In genomic region chr11:82899191-82899820, GRCh38 we compare ENCODE assay signal across 8 cellular contexts. TPM values are rescaled to one million over a fixed set of nuclear protein-coding genes. Genes with fewer than 3 reads are reported as not detected.
DNase-seq lines count a peak whose midpoint lies in the region; TF ChIP-seq lines count a peak whose summit lies in the region.

No MANE protein-coding gene starts in this region.

- peaks cover 0 to 1% (median 0%) of the 10 kb centered on the region in 7 donors for H3K9me3 Mint-ChIP-seq in CD14-positive monocyte
- H3K9me3 Mint-ChIP-seq in activated T-helper 2 cell treated with anti-CD3 and anti-CD28 coated beads, Interferon-gamma antibody, Interleukin-2, Interleukin-4, amounts not matched to agents 10 μg/mL and 5 μg/mL and 100 μg/mL, durations not matched to agents 14 hours and 24 hours and 36 hours: no peaks in the 10 kb centered on the region
- H3K9me3 Mint-ChIP-seq in type B pancreatic cell: no peaks in the 10 kb centered on the region

- H3K36me3 Mint-ChIP-seq in CD14-positive monocyte (peaks cover 30 to 47% of the 10 kb centered on the region in 2 donors), type B pancreatic cell (no peaks in the 10 kb centered on the region)
- H3K36me3 Mint-ChIP-seq in activated T-helper 2 cell treated with anti-CD3 and anti-CD28 coated beads, Interferon-gamma antibody, Interleukin-2, Interleukin-4, amounts not matched to agents 10 μg/mL and 5 μg/mL and 100 μg/mL, durations not matched to agents 14 hours and 24 hours and 36 hours (ENCODE audit: low read depth): no peaks in the 10 kb centered on the region

- TF ChIP-seq CTCF in CD14-positive monocyte (IDR thresholded peaks at IDR 0.05): no peak
- no peak for TF ChIP-seq CTCF in HL-60 (IDR thresholded peaks at IDR 0.05; ENCODE audit: insufficient read depth, low read length)
- TF ChIP-seq CTCF in kidney epithelial cell (IDR thresholded peaks at IDR 0.05; ENCODE audit: insufficient read depth, low read length, poor library complexity, severe bottlenecking): no peak
- no peak for TF ChIP-seq CTCF in type B pancreatic cell (conservative IDR thresholded peaks at IDR 0.05)

- no peaks in the 10 kb centered on the region for H3K27me3 ChIP-seq in HL-60 (ENCODE audit: insufficient read depth, poor library complexity, severe bottlenecking)
- H3K27me3 ChIP-seq in kidney epithelial cell (ENCODE audit: control insufficient read depth, insufficient read depth, low read length): no peaks in the 10 kb centered on the region

- H3K4me3 Mint-ChIP-seq in CD14-positive monocyte (peak overlapping the region; percentile 99 to 100), type B pancreatic cell (peak overlapping the region; percentile 99)
- peak overlapping the region; percentile 100 for H3K4me3 Mint-ChIP-seq in activated T-helper 2 cell treated with anti-CD3 and anti-CD28 coated beads, Interferon-gamma antibody, Interleukin-2, Interleukin-4, amounts not matched to agents 10 μg/mL and 5 μg/mL and 100 μg/mL, durations not matched to agents 14 hours and 24 hours and 36 hours (ENCODE audit: low read depth)

- H3K27ac Mint-ChIP-seq in CD14-positive monocyte (peak overlapping the region; percentile 100), type B pancreatic cell (peak overlapping the region; percentile 98)
- peak overlapping the region; percentile 100 for H3K27ac Mint-ChIP-seq in activated T-helper 2 cell treated with anti-CD3 and anti-CD28 coated beads, Interferon-gamma antibody, Interleukin-2, Interleukin-4, amounts not matched to agents 10 μg/mL and 5 μg/mL and 100 μg/mL, durations not matched to agents 14 hours and 24 hours and 36 hours

- H3K4me3 ChIP-seq in HL-60 (replicated peaks; ENCODE audit: insufficient read depth, low read length): peak overlapping the region; percentile 63
- peak overlapping the region; percentile 6 for H3K4me3 ChIP-seq in kidney epithelial cell (ENCODE audit: low read depth, low read length)

- H3K4me1 Mint-ChIP-seq in CD14-positive monocyte (peaks cover 56% of the 10 kb centered on the region), type B pancreatic cell (ENCODE audit: unreplicated experiment) (peaks cover 34% of the 10 kb centered on the region)
- H3K4me1 Mint-ChIP-seq in activated T-helper 2 cell treated with anti-CD3 and anti-CD28 coated beads, Interferon-gamma antibody, Interleukin-2, Interleukin-4, amounts not matched to agents 10 μg/mL and 5 μg/mL and 100 μg/mL, durations not matched to agents 14 hours and 24 hours and 36 hours (ENCODE audit: low read depth): peaks cover 59% of the 10 kb centered on the region

- H3K36me3 ChIP-seq in kidney epithelial cell (ENCODE audit: control insufficient read depth, insufficient read depth, low read length): no peaks in the 10 kb centered on the region

- H3K27ac ChIP-seq in HL-60 (replicated peaks): peak overlapping the region; percentile 92

- intact Hi-C loops in CD14-positive monocyte (cut with micrococcal nuclease): no loop called here
- intact Hi-C loops in activated T-helper 2 cell treated with anti-CD3 and anti-CD28 coated beads, Interferon-gamma antibody, Interleukin-2, Interleukin-4, amounts not matched to agents 10 μg/mL and 5 μg/mL and 100 μg/mL, durations not matched to agents 14 hours and 24 hours and 36 hours (cut with micrococcal nuclease): loop anchor here (2.0 kb wide), 1 partner anchor 27 kb away; no protein-coding TSS in a partner anchor

- DNase-seq in CD14-positive monocyte (ENCODE audit: low spot score): no peak
- DNase-seq in HL-60 (ENCODE audit: low read depth in 1 of 2, low spot score in 1 of 2): peak in 1 of 2 experiments; percentile 47
- no peak for DNase-seq in activated T-helper 2 cell treated with anti-CD3 and anti-CD28 coated beads, Interferon-gamma antibody, Interleukin-2, Interleukin-4, amounts not matched to agents 10 μg/mL and 5 μg/mL and 100 μg/mL, durations not matched to agents 14 hours and 24 hours and 36 hours (ENCODE audit: low spot score)
- DNase-seq in kidney epithelial cell (ENCODE audit: low read depth): no peak
- no peak for DNase-seq in type B pancreatic cell (ENCODE audit: extremely low spot score, unreplicated experiment)
- no peak for DNase-seq in HPDE6-E6E7 (ENCODE audit: extremely low spot score)
- no peak for DNase-seq in GM19238 (ENCODE audit: insufficient read length, low spot score)
- DNase-seq in AG20443 (ENCODE audit: low spot score): no peak

- H3K27me3 Mint-ChIP-seq in CD14-positive monocyte (ENCODE audit: low read depth in 3 of 3): peaks cover 0 to 2% (median 0%) of the 10 kb centered on the region in 3 donors
- no peaks in the 10 kb centered on the region for H3K27me3 Mint-ChIP-seq in activated T-helper 2 cell treated with anti-CD3 and anti-CD28 coated beads, Interferon-gamma antibody, Interleukin-2, Interleukin-4, amounts not matched to agents 10 μg/mL and 5 μg/mL and 100 μg/mL, durations not matched to agents 14 hours and 24 hours and 36 hours (ENCODE audit: low read depth)
- no peaks in the 10 kb centered on the region for H3K27me3 Mint-ChIP-seq in type B pancreatic cell

RNA-seq across cellular contexts. Expression of gene PRCP, which starts 0.9 kb away (rescaled TPM):
- 100 to 1,000 TPM; 186 to 228 TPM for polyA plus RNA-seq in CD14-positive monocyte
- 23.5 and 27.5 TPM in 2 replicates for total RNA-seq in activated T-helper 2 cell treated with anti-CD3 and anti-CD28 coated beads, Interferon-gamma antibody, Interleukin-2, Interleukin-4, amounts not matched to agents 10 μg/mL and 5 μg/mL and 100 μg/mL, durations not matched to agents 14 hours and 24 hours and 36 hours
- 23.7 and 29.7 TPM in 2 replicates for total RNA-seq in kidney epithelial cell
- total RNA-seq in type B pancreatic cell (ENCODE audit: low replicate concordance): 61.1 and 77.5 TPM in 2 replicates

RNA-seq across cellular contexts. Expression of gene DDIAS, which starts 2.2 kb away (rescaled TPM):
- 10 to 100 TPM; 13.5 to 14.1 TPM for polyA plus RNA-seq in CD14-positive monocyte
- 17.8 and 18.2 TPM in 2 replicates for total RNA-seq in activated T-helper 2 cell treated with anti-CD3 and anti-CD28 coated beads, Interferon-gamma antibody, Interleukin-2, Interleukin-4, amounts not matched to agents 10 μg/mL and 5 μg/mL and 100 μg/mL, durations not matched to agents 14 hours and 24 hours and 36 hours
- total RNA-seq in kidney epithelial cell (1.6 and 3.2 TPM in 2 replicates), type B pancreatic cell (ENCODE audit: low replicate concordance) (4.4 and 7.6 TPM in 2 replicates)
